8 cellular contexts compared by ENCODE assay signal in the genomic region with DNA sequence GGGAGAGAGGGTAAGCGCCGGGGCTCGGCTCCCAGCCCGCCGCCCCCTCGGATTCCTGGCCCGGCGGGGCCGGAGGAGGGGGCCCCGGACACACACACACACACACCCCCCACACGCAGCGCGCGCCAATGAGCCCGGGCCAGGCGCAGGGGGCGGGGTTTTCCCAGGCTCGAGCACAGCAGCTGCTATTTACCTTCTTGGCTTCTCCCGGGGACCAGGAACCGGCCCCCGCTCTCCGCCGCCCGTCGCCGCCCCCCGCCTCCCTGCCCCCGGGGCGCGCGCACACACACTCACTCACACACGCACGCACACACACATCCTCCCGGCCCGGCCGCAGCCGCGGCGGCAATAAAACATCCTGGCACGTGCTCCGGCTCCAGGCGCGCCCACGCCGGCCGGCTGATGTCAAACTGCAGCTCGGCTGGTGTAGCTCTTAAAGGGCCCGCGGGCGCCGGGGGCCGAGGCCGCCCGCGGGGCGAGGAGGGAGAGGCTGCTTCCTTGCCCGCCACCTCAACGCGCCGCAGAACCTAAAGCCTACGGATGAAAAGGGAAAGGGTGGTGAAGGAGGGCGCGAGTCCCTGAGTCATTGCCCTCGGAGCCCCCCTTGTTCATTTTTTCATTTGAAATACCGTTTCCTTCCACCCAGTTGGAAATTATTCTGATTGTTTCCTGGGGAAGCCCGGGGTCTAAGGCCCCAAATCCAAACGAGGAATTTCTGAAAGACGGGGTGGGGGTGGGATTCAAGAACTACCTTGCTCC. TPM values are rescaled to one million over a fixed set of nuclear protein-coding genes. Genes with fewer than 3 reads are reported as not detected.
A peak's percentile ranks its signal among the peaks of the same experiment; 100 is the strongest.
DNase-seq lines count a peak whose midpoint lies in the region; ATAC-seq and TF ChIP-seq lines count a peak whose summit lies in the region.

No MANE protein-coding gene starts in this region.

- peak in 1 of 2 donors; percentile 44 for TF ChIP-seq POLR2A in uterus (IDR thresholded peaks at IDR 0.05)

- intact Hi-C loops in left ventricle myocardium inferior (cut with micrococcal nuclease) (loop anchor here (5.0 to 10.0 kb wide), 2 partner anchors 170 to 353 kb away; no protein-coding TSS in a partner anchor), psoas muscle (cut with DNase I) (loop anchor here (1.0 to 5.0 kb wide), 8 partner anchors 63 to 473 kb away; no protein-coding TSS in a partner anchor), uterus (cut with DNase I; ENCODE audit: low total_unique reads) (loop anchor here (5.0 to 10.0 kb wide), 2 partner anchors 177 to 350 kb away; no protein-coding TSS in a partner anchor)

- ATAC-seq in HG02623 (IDR thresholded peaks at IDR 0.05; ENCODE audit: unreplicated experiment) (peak; percentile 37), psoas muscle (peak; percentile 69 to 78 (median 72))

- H3K4me3 ChIP-seq in left ventricle myocardium inferior (peak overlapping the region; percentile 86), psoas muscle (peak overlapping the region; percentile 92), uterus (peak overlapping the region; percentile 58 to 63)

- H3K27me3 ChIP-seq in left ventricle myocardium inferior (ENCODE audit: low read depth) (no peaks in the 10 kb centered on the region), psoas muscle (ENCODE audit: insufficient read depth in 3 of 3, low read length in 2 of 3) (no peaks in the 10 kb centered on the region), uterus (no peaks in the 10 kb centered on the region)

- H3K4me1 ChIP-seq in left ventricle myocardium inferior (peaks cover 80% of the 10 kb centered on the region), psoas muscle (peaks cover 47% of the 10 kb centered on the region), uterus (peaks cover 4 to 9% of the 10 kb centered on the region in 2 donors)

- no peaks in the 10 kb centered on the region for H3K9me3 ChIP-seq in left ventricle myocardium inferior (replicated peaks)
- H3K9me3 ChIP-seq in psoas muscle: no peaks in the 10 kb centered on the region
- no peaks in the 10 kb centered on the region for H3K9me3 ChIP-seq in uterus

- TF ChIP-seq CTCF in GM10248 (IDR thresholded peaks at IDR 0.05; ENCODE audit: control extremely low read depth, extremely low read depth, low read depth, missing control alignments) (no peak), left ventricle myocardium inferior (IDR thresholded peaks at IDR 0.05; ENCODE audit: borderline replicate concordance) (no peak), psoas muscle (IDR thresholded peaks at IDR 0.05) (no peak), uterus (IDR thresholded peaks at IDR 0.05) (peak in 1 of 4 experiments; percentile 11)

- H3K27ac ChIP-seq in left ventricle myocardium inferior (replicated peaks): peak overlapping the region; percentile 99
- peak overlapping the region; percentile 99 for H3K27ac ChIP-seq in psoas muscle
- H3K27ac ChIP-seq in uterus: peak overlapping the region; percentile 88 to 99

- DNase-seq in GM10248 (ENCODE audit: extremely low spot score): peak; percentile 77
- peak; percentile 85 to 99 (median 98) for DNase-seq in NCI-H1417 (lab: John Stamatoyannopoulos, UW)
- DNase-seq in T-helper 1 cell: peak; percentile 38 to 95 (median 58)
- peak; percentile 65 for DNase-seq in amniotic stem cell (lab: John Stamatoyannopoulos, UW)
- DNase-seq in left ventricle myocardium inferior: peak; percentile 92
- DNase-seq in psoas muscle: peak; percentile 93 to 96
- peak; percentile 93 to 96 for DNase-seq in uterus

- 0 to 1% (median 1%) methylated on average over 44 to 68 of the region's 68 CpGs for WGBS in psoas muscle, 3 donors

- CTCF ChIA-PET in GM10248 (lab: Yijun Ruan, JAX): interaction anchor here (1.5 kb wide), 1 partner anchor 181 kb away, joined by 4 read pairs; no protein-coding TSS in a partner anchor

- POLR2A ChIA-PET in GM10248 (lab: Yijun Ruan, JAX): no interaction called here

- H3K36me3 ChIP-seq in left ventricle myocardium inferior (no peaks in the 10 kb centered on the region), psoas muscle (ENCODE audit: insufficient read depth in 1 of 2, low read depth in 1 of 2) (no peaks in the 10 kb centered on the region), uterus (no peaks in the 10 kb centered on the region)

RNA-seq across cellular contexts. Expression of a gene that starts 1.0 kb away (rescaled TPM):
- total RNA-seq in left ventricle myocardium inferior: 13.4 TPM
- total RNA-seq in psoas muscle: 10 to 100 TPM; 10.9 to 33.3 (median 23.9) TPM
- 1 to 10 TPM; 6.5 to 8.3 (median 7.1) TPM for polyA plus RNA-seq in psoas muscle
- 10 to 100 TPM; 23.1 to 50.9 (median 41.2) TPM for total RNA-seq in uterus

Comparison
In these comparisons a context has a peak if more than half of its experiments do, and no peak if none do; other contexts are left out.
1. Peak in every context shown above with its lines: DNase-seq, ATAC-seq, H3K4me3 ChIP-seq and H3K27ac ChIP-seq.